1 cellular context compared by ENCODE assay signal in genomic region chrX:19885732-19886131, GRCh38.
TF ChIP-seq lines count a peak whose summit lies in the region.

No MANE protein-coding gene starts in this region.

TF ChIP-seq in A549, 52 proteins besides CTCF, POLR2A, EP300 and RAD21 (continued from another document):
- TF ChIP-seq POLR2AphosphoS2 (conservative IDR thresholded peaks at IDR 0.05; ENCODE audit: low read length) (no peak), SREBF2 (IDR thresholded peaks at IDR 0.05) (no peak), BHLHE40 (IDR thresholded peaks at IDR 0.05; ENCODE audit: low read depth, low read length) (no peak), HOXA7 (CRISPR knock-in tag; IDR thresholded peaks at IDR 0.05) (no peak), EHMT2 (IDR thresholded peaks at IDR 0.05; ENCODE audit: low read depth) (no peak), FOSL2 (IDR thresholded peaks at IDR 0.05) (no peak), FOSL2 (CRISPR knock-in tag; IDR thresholded peaks at IDR 0.05) (no peak), ELK1 (IDR thresholded peaks at IDR 0.05; ENCODE audit: low read depth, low read length) (no peak), JUN (IDR thresholded peaks at IDR 0.05) (no peak), TP53 (CRISPR knock-in tag; IDR thresholded peaks at IDR 0.05) (no peak)
